ENCODE assay signal across 7 cellular contexts in the genomic region with DNA sequence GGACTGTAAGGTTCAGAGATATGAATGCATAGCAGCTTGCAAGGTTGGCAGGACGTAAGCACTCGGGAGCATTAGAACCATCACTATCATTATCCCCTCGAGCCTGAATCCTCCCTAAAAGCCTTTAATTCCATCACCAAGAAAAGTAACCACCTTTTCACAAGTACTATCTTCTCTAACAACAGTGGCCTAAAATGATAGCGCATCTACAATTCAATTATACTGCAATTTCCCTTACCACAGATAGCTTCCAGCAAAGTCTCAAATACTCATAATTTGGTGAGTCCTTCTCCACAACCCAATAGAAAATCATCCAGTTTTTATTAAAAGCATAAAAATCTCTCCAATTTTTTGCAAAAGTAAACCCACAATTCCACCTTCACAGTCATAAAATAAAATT.
"Had no signal": no experiment of that assay in that cellular context is flagged by ENCODE, and none has a peak within 500 bp of the region (broad histone marks: within the 10 kb centered on the region; RNA-seq: fewer than 3 reads in every experiment).

No MANE protein-coding gene starts in this region.

- H3K36me3 ChIP-seq: adrenal gland, Peyer's patch had no signal

- H3K4me3 ChIP-seq: adrenal gland, Peyer's patch had no signal

- H3K9me3 Mint-ChIP-seq: activated naive CD8-positive, alpha-beta T cell treated with anti-CD3 and anti-CD28 coated beads, Interleukin-2, amount 10 ng/mL, durations not matched to agents 7 days and 5 days; T-helper 1 cell treated with Interleukin-12 subunit alpha and Interleukin-12 subunit beta and Interleukin-4 antibody, amounts not matched to agents 30 μg/mL and 1 μg/mL, for 36 hours; WTC11 had no signal

- DNase-seq: activated naive CD8-positive, alpha-beta T cell treated with anti-CD3 and anti-CD28 coated beads, Interleukin-2, amount 10 ng/mL, durations not matched to agents 7 days and 5 days had no signal

- H3K9me3 ChIP-seq: adrenal gland, Peyer's patch had no signal

- H3K27ac Mint-ChIP-seq: activated CD8-positive, alpha-beta T cell treated with anti-CD3 and anti-CD28 coated beads, Interleukin-2, amount 10 ng/mL, durations not matched to agents 7 days and 5 days; activated naive CD8-positive, alpha-beta T cell treated with anti-CD3 and anti-CD28 coated beads, Interleukin-2, amount 10 ng/mL, durations not matched to agents 7 days and 5 days; T-helper 1 cell treated with Interleukin-12 subunit alpha and Interleukin-12 subunit beta and Interleukin-4 antibody, amounts not matched to agents 30 μg/mL and 1 μg/mL, for 36 hours; WTC11 had no signal

- H3K27me3 ChIP-seq: adrenal gland, Peyer's patch had no signal

- H3K36me3 Mint-ChIP-seq: activated naive CD8-positive, alpha-beta T cell treated with anti-CD3 and anti-CD28 coated beads, Interleukin-2, amount 10 ng/mL, durations not matched to agents 7 days and 5 days; WTC11 had no signal

- H3K4me1 ChIP-seq: Peyer's patch had no signal

- H3K4me3 Mint-ChIP-seq: activated CD8-positive, alpha-beta T cell treated with anti-CD3 and anti-CD28 coated beads, Interleukin-2, amount 10 ng/mL, durations not matched to agents 7 days and 5 days; activated naive CD8-positive, alpha-beta T cell treated with anti-CD3 and anti-CD28 coated beads, Interleukin-2, amount 10 ng/mL, durations not matched to agents 7 days and 5 days; T-helper 1 cell treated with Interleukin-12 subunit alpha and Interleukin-12 subunit beta and Interleukin-4 antibody, amounts not matched to agents 30 μg/mL and 1 μg/mL, for 36 hours; WTC11 had no signal

- H3K27ac ChIP-seq: adrenal gland, Peyer's patch, RWPE1 had no signal
